In genomic region chr1:193143285-193143684, GRCh38 we compare ENCODE assay signal across 8 cellular contexts. TPM values are rescaled to one million over a fixed set of nuclear protein-coding genes. Genes with fewer than 3 reads are reported as not detected.
DNase-seq lines count a peak whose midpoint lies in the region; ATAC-seq, FAIRE-seq and TF ChIP-seq lines count a peak whose summit lies in the region.

No MANE protein-coding gene starts in this region.

- CTCF ChIA-PET in AG04450 (lab: Charles Lee): interaction anchor here (0.5 to 1.9 kb wide), 13 partner anchors 9 to 493 kb away, joined by 3 to 10 read pairs (median 4); no protein-coding TSS in a partner anchor

- no peak for DNase-seq in AG04450 (ENCODE audit: low read depth, low spot score)
- DNase-seq in GM19239 (ENCODE audit: insufficient read length, low spot score): no peak
- peak; percentile 44 for DNase-seq in inferior parietal cortex (ENCODE audit: extremely low spot score)
- DNase-seq in caudate nucleus (lab: John Stamatoyannopoulos, UW): no peak
- no peak for DNase-seq in activated CD8-positive, alpha-beta memory T cell treated with anti-CD3 and anti-CD28 coated beads, Interleukin-2, amount 50 U/mL, for 4 hours
- no peak for DNase-seq in NCI-H510A treated with DMSO at 0.1 percent for 48 hours (lab: John Stamatoyannopoulos, UW)

- no peaks in the 10 kb centered on the region for H3K27me3 ChIP-seq in AG04450 (ENCODE audit: control insufficient read depth, insufficient read depth, low read length)

- POLR2A ChIA-PET in AG04450 (lab: Yijun Ruan, JAX): no interaction called here

- FAIRE-seq in GM19239 (lab: Jason Lieb, UNC) (peak; percentile 53), TTC549 (lab: Jason Lieb, UNC) (peak; percentile 98)

- peak; percentile 38 for TF ChIP-seq CTCF in AG04450 (IDR thresholded peaks at IDR 0.05; ENCODE audit: low read depth, low read length)

- no peaks in the 10 kb centered on the region for H3K9me3 ChIP-seq in AG04450 (ENCODE audit: control insufficient read depth, insufficient read depth, low read length)

- H3K27ac ChIP-seq in AG04450 (ENCODE audit: low read depth, low read length): no peak overlapping the region
- no peak overlapping the region for H3K27ac ChIP-seq in caudate nucleus (ENCODE audit: low read depth, low read length)

- H3K4me3 ChIP-seq in AG04450 (ENCODE audit: low read depth, low read length): no peak overlapping the region

- no peak for ATAC-seq in HG02852 (IDR thresholded peaks at IDR 0.05; ENCODE audit: unreplicated experiment)

RNA-seq across cellular contexts. Expression of gene CDC73, which starts 21.5 kb away (rescaled TPM):
- polyA plus RNA-seq in AG04450 (2011; rRNA removed): 40.2 and 56.4 TPM in 2 replicates
- polyA minus RNA-seq in AG04450 (2011; rRNA and poly(A)+ RNA removed): 36.2 and 58.4 TPM in 2 replicates

RNA-seq across cellular contexts. Expression of gene GLRX2, which starts 38.1 kb away (rescaled TPM):
- 20.9 and 33.5 TPM in 2 replicates for polyA plus RNA-seq in AG04450 (2011; rRNA removed)
- polyA minus RNA-seq in AG04450 (2011; rRNA and poly(A)+ RNA removed): 2.0 and 5.6 TPM in 2 replicates

RNA-seq across cellular contexts. Expression of gene B3GALT2, which starts 43.1 kb away (rescaled TPM):
- 5.7 and 8.0 TPM in 2 replicates for polyA plus RNA-seq in AG04450 (2011; rRNA removed)
- polyA minus RNA-seq in AG04450 (2011; rRNA and poly(A)+ RNA removed): 2.4 and 6.5 TPM in 2 replicates
